8 cellular contexts compared by ENCODE assay signal in the genomic region with DNA sequence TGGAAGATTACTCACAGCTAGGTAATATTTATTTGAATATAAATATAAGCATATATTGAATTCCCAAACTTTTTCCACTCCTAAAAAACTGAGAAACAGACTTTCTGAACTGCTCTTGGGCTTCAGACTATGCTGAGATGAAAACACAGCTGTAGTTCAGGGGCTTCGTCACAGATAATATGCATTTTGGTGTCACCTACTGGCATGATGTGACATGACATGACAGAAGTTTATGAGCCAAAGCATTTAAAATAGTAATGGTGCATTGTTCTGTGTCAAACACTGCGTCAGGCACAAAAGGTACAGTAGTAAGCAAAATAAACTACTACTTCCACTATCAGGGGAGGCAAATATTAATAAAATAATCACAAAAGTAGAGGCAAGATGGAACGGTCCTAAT.
DNase-seq lines count a peak whose midpoint lies in the region; ATAC-seq and TF ChIP-seq lines count a peak whose summit lies in the region.

No MANE protein-coding gene starts in this region.

- H3K4me1 ChIP-seq in naive thymus-derived CD4-positive, alpha-beta T cell (ENCODE audit: control insufficient read depth in 2 of 2, insufficient read depth in 2 of 2, low read length in 2 of 2): peaks cover 0 to 20% of the 10 kb centered on the region in 2 donors

- CTCF ChIA-PET in naive thymus-derived CD4-positive, alpha-beta T cell (lab: Charles Lee): interaction anchor here (0.6 to 1.6 kb wide), 7 partner anchors 8 to 394 kb away, joined by 3 to 6 read pairs (median 4); no protein-coding TSS in a partner anchor

- POLR2A ChIA-PET in naive thymus-derived CD4-positive, alpha-beta T cell (lab: Charles Lee): no interaction called here

- intact Hi-C loops in naive thymus-derived CD4-positive, alpha-beta T cell (cut with micrococcal nuclease): loop anchor here (1.0 to 5.0 kb wide), 7 partner anchors 48 to 395 kb away; no protein-coding TSS in a partner anchor

- H3K27me3 Mint-ChIP-seq in naive thymus-derived CD4-positive, alpha-beta T cell: peaks cover 0 to 5% (median 0%) of the 10 kb centered on the region in 5 donors

- no peak overlapping the region for H3K27ac ChIP-seq in naive thymus-derived CD4-positive, alpha-beta T cell (ENCODE audit: low read depth, low read length)

- ATAC-seq in GM18502 (IDR thresholded peaks at IDR 0.05; ENCODE audit: poor library complexity, unreplicated experiment) (peak; percentile 93), HG02943 (IDR thresholded peaks at IDR 0.05; ENCODE audit: low read depth, unreplicated experiment) (peak; percentile 63)
- peak; percentile 70 for ATAC-seq in naive thymus-derived CD4-positive, alpha-beta T cell

- DNase-seq in AG10803 (ENCODE audit: low read depth): peak; percentile 23
- peak; percentile 65 for DNase-seq in NCI-H82 (lab: John Stamatoyannopoulos, UW)
- peak; percentile 87 for DNase-seq in choroid plexus epithelial cell (ENCODE audit: low read depth)
- DNase-seq in naive thymus-derived CD4-positive, alpha-beta T cell: peak in 6 of 9 donors; percentile 4 to 47 (median 34)
- no peak for DNase-seq in NCI-H226
- DNase-seq in cortex of kidney (lab: John Stamatoyannopoulos, UW): no peak

- peaks cover 7 to 48% (median 37%) of the 10 kb centered on the region in 7 donors for H3K4me1 Mint-ChIP-seq in naive thymus-derived CD4-positive, alpha-beta T cell

- H3K4me3 Mint-ChIP-seq in naive thymus-derived CD4-positive, alpha-beta T cell: peak overlapping the region in 2 of 10 donors; percentile 0 to 29

- peak overlapping the region in 2 of 9 donors; percentile 4 to 8 for H3K27ac Mint-ChIP-seq in naive thymus-derived CD4-positive, alpha-beta T cell

- H3K4me3 ChIP-seq in AG10803 (ENCODE audit: low read length) (no peak overlapping the region), choroid plexus epithelial cell (ENCODE audit: low read depth, low read length) (no peak overlapping the region)
- no peak overlapping the region for H3K4me3 ChIP-seq in naive thymus-derived CD4-positive, alpha-beta T cell (ENCODE audit: low read length)

- H3K27me3 ChIP-seq in naive thymus-derived CD4-positive, alpha-beta T cell (ENCODE audit: control insufficient read depth in 2 of 2, insufficient read depth in 2 of 2, low read length in 2 of 2): no peaks in the 10 kb centered on the region

- H3K36me3 Mint-ChIP-seq in naive thymus-derived CD4-positive, alpha-beta T cell: no peaks in the 10 kb centered on the region

- no peaks in the 10 kb centered on the region for H3K9me3 ChIP-seq in naive thymus-derived CD4-positive, alpha-beta T cell (ENCODE audit: control insufficient read depth in 2 of 3, low read length in 3 of 3)

- no peaks in the 10 kb centered on the region for H3K9me3 Mint-ChIP-seq in naive thymus-derived CD4-positive, alpha-beta T cell

- H3K36me3 ChIP-seq in naive thymus-derived CD4-positive, alpha-beta T cell (ENCODE audit: control insufficient read depth in 2 of 3, insufficient read depth in 3 of 3, low read length in 3 of 3): no peaks in the 10 kb centered on the region

- TF ChIP-seq CTCF in AG10803 (conservative IDR thresholded peaks at IDR 0.05; ENCODE audit: low read length) (peak; percentile 42), choroid plexus epithelial cell (conservative IDR thresholded peaks at IDR 0.05; ENCODE audit: low read depth, low read length) (peak; percentile 41)

Comparison
In these comparisons a context has a peak if more than half of its experiments do, and no peak if none do; other contexts are left out.
1. DNase-seq: peak in AG10803 (single experiment), NCI-H82 (single experiment), choroid plexus epithelial cell (single experiment) and naive thymus-derived CD4-positive, alpha-beta T cell (6 of 9); none in NCI-H226 (single experiment) and cortex of kidney (single experiment).
2. Peak in every context shown above with its lines, with median percentiles within 50 percentile points of each other: ATAC-seq.